ENCODE assay signal across 23 cellular contexts in genomic region chr2:40997362-40997761, GRCh38.
"Had no signal": no experiment of that assay in that cellular context is flagged by ENCODE, and none has a peak within 500 bp of the region (broad histone marks: within the 10 kb centered on the region; RNA-seq: fewer than 3 reads in every experiment).

No MANE protein-coding gene starts in this region.

- H3K4me3 ChIP-seq: heart right ventricle, hepatocyte, left lung, left ventricle myocardium inferior, lower lobe of right lung, lung, mucosa of descending colon had no signal

- FAIRE-seq: islet of Langerhans, keratinocyte, kidney had no signal

- H3K4me1 ChIP-seq: heart right ventricle, left lung, left ventricle myocardium inferior, lower lobe of right lung had no signal

- DNase-seq: heart right ventricle, hippocampal formation, hypothalamus, immature natural killer cell, islet precursor cell, kidney, kidney glomerular epithelial cell, left cardiac atrium, left colon, left lung, left ventricle myocardium inferior, left ventricle myocardium superior, lower lobe of right lung, mammary epithelial cell, mesenchymal stem cell, mesendoderm, midbrain, mucosa of descending colon had no signal

- H3K36me3 ChIP-seq: heart right ventricle, left lung, left ventricle myocardium inferior, lower lobe of right lung had no signal

- H3K4me2 ChIP-seq: hepatocyte had no signal

- H3K9me3 ChIP-seq: left lung, lower lobe of right lung had no signal

- H3K27me3 ChIP-seq: heart right ventricle, hepatocyte, left lung had no signal

- ATAC-seq: heart right ventricle, left cardiac atrium, left colon, left lobe of liver, left lung, left ventricle myocardium superior, lower lobe of right lung, mucosa of descending colon had no signal

- H2AFZ ChIP-seq: hepatocyte had no signal

- H3K27ac ChIP-seq: heart right ventricle, hepatocyte, left lung, left ventricle myocardium inferior, lower lobe of right lung had no signal

- H3K79me2 ChIP-seq: hepatocyte had no signal
